ENCODE assay signal across 17 cellular contexts in genomic region chr4:148239406-148239805, GRCh38.
"Had no signal": no experiment of that assay in that cellular context is flagged by ENCODE, and none has a peak within 500 bp of the region (broad histone marks: within the 10 kb centered on the region; RNA-seq: fewer than 3 reads in every experiment).

No MANE protein-coding gene starts in this region.

- H3K27me3 ChIP-seq: breast epithelium, dorsolateral prefrontal cortex, neutrophil, transverse colon had no signal

- H3K4me3 Mint-ChIP-seq: activated CD8-positive, alpha-beta memory T cell treated with anti-CD3 and anti-CD28 coated beads, Interleukin-2, amount 10 ng/mL, durations not matched to agents 7 days and 5 days; activated T-cell treated with anti-CD3 and anti-CD28 coated beads, Interleukin-2, amount 50 U/mL, for 4 hours; stimulated activated memory B cell treated with anti-CD40 and anti-IgM and Interleukin-4, amounts not matched to agents 10 μg/mL and 1 μg/mL and 100 μg/mL, for 72 hours had no signal

- ATAC-seq: activated CD8-positive, alpha-beta memory T cell treated with anti-CD3 and anti-CD28 coated beads, Interleukin-2, amount 10 ng/mL, durations not matched to agents 7 days and 5 days; activated T-cell treated with anti-CD3 and anti-CD28 coated beads, Interleukin-2, amount 50 U/mL, for 4 hours; esophagus mucosa; lower lobe of right lung; stimulated activated memory B cell treated with anti-CD40 and anti-IgM and Interleukin-4, amounts not matched to agents 10 μg/mL and 1 μg/mL and 100 μg/mL, for 72 hours had no signal

- H3K9me3 Mint-ChIP-seq: activated T-cell treated with anti-CD3 and anti-CD28 coated beads, Interleukin-2, amount 50 U/mL, for 4 hours; naive thymus-derived CD8-positive, alpha-beta T cell; stimulated activated memory B cell treated with anti-CD40 and anti-IgM and Interleukin-4, amounts not matched to agents 10 μg/mL and 1 μg/mL and 100 μg/mL, for 72 hours had no signal

- H3K4me3 ChIP-seq: breast epithelium, dorsolateral prefrontal cortex, lower lobe of right lung, smooth muscle cell, transverse colon had no signal

- H3K27ac ChIP-seq: breast epithelium, dorsolateral prefrontal cortex, lower lobe of right lung, neutrophil had no signal

- H3K4me1 Mint-ChIP-seq: stimulated activated memory B cell treated with anti-CD40 and anti-IgM and Interleukin-4, amounts not matched to agents 10 μg/mL and 1 μg/mL and 100 μg/mL, for 72 hours had no signal

- H3K27ac Mint-ChIP-seq: activated CD8-positive, alpha-beta memory T cell treated with anti-CD3 and anti-CD28 coated beads, Interleukin-2, amount 10 ng/mL, durations not matched to agents 7 days and 5 days; stimulated activated memory B cell treated with anti-CD40 and anti-IgM and Interleukin-4, amounts not matched to agents 10 μg/mL and 1 μg/mL and 100 μg/mL, for 72 hours had no signal

- H3K9me3 ChIP-seq: breast epithelium, lower lobe of right lung, neutrophil, transverse colon had no signal

- H3K4me2 ChIP-seq: smooth muscle cell had no signal

- H3K36me3 Mint-ChIP-seq: activated CD8-positive, alpha-beta memory T cell treated with anti-CD3 and anti-CD28 coated beads, Interleukin-2, amount 10 ng/mL, durations not matched to agents 7 days and 5 days had no signal

- DNase-seq: activated CD4-positive, CD25-positive, alpha-beta regulatory T cell; activated CD8-positive, alpha-beta memory T cell treated with anti-CD3 and anti-CD28 coated beads, Interleukin-2, amount 10 ng/mL, durations not matched to agents 7 days and 5 days; activated effector memory CD4-positive, alpha-beta T cell treated with anti-CD3 and anti-CD28 coated beads, Interleukin-2, amount 50 U/mL, for 16 hours; activated T-cell treated with anti-CD3 and anti-CD28 coated beads, Interleukin-2, amount 50 U/mL, for 4 hours; aorta; dorsolateral prefrontal cortex; hippocampal formation; kidney glomerular epithelial cell; lower lobe of right lung; retina had no signal

- H3K27me3 Mint-ChIP-seq: activated CD8-positive, alpha-beta memory T cell treated with anti-CD3 and anti-CD28 coated beads, Interleukin-2, amount 10 ng/mL, durations not matched to agents 7 days and 5 days; naive thymus-derived CD8-positive, alpha-beta T cell; stimulated activated memory B cell treated with anti-CD40 and anti-IgM and Interleukin-4, amounts not matched to agents 10 μg/mL and 1 μg/mL and 100 μg/mL, for 72 hours had no signal

- H3K36me3 ChIP-seq: breast epithelium, lower lobe of right lung, neutrophil, transverse colon had no signal
